In genomic region chr13:52809310-52809769, GRCh38 we compare ENCODE assay signal across 8 cellular contexts. TPM values are rescaled to one million over a fixed set of nuclear protein-coding genes. Genes with fewer than 3 reads are reported as not detected.
DNase-seq lines count a peak whose midpoint lies in the region; ATAC-seq and TF ChIP-seq lines count a peak whose summit lies in the region.

No MANE protein-coding gene starts in this region.

- H3K36me3 ChIP-seq in neural progenitor cell = no peaks in the 10 kb centered on the region

- DNase-seq in CMK (ENCODE audit: low read depth) (peak; percentile 86), GM19240 (ENCODE audit: insufficient read length, low spot score) (peak; percentile 85), NCI-H446 (lab: John Stamatoyannopoulos, UW) (peak; percentile 6 to 55), fibroblast of peridontal ligament (ENCODE audit: extremely low read depth) (peak; percentile 1), neural progenitor cell (ENCODE audit: low spot score) (peak; percentile 80), middle frontal gyrus (ENCODE audit: extremely low spot score, low spot score) (no peak)
- DNase-seq in activated CD4-positive, alpha-beta memory T cell treated with anti-CD3 and anti-CD28 coated beads for 36 hours = peak; percentile 68

- H4K20me1 ChIP-seq in neural progenitor cell (ENCODE audit: low read depth) = no peaks in the 10 kb centered on the region

- H3K4me2 ChIP-seq in neural progenitor cell = no peak overlapping the region

- no peak overlapping the region for H3K4me3 ChIP-seq in neural progenitor cell

- H3K27me3 ChIP-seq in neural progenitor cell = no peaks in the 10 kb centered on the region

- H3K79me2 ChIP-seq in neural progenitor cell (ENCODE audit: low read depth) = no peaks in the 10 kb centered on the region

- no peak overlapping the region for H3K9ac ChIP-seq in neural progenitor cell

- no peak overlapping the region for H3K4me3 Mint-ChIP-seq in activated CD4-positive, alpha-beta memory T cell treated with anti-CD3 and anti-CD28 coated beads for 36 hours
- no peak overlapping the region for H3K4me3 Mint-ChIP-seq in neural progenitor cell

- H3K9me3 ChIP-seq in neural progenitor cell (ENCODE audit: low read depth) = no peaks in the 10 kb centered on the region

- H3K27ac ChIP-seq in neural progenitor cell = no peak overlapping the region

- H3F3A ChIP-seq in neural progenitor cell (ENCODE audit: low read depth) = peaks cover 4% of the 10 kb centered on the region

- TF ChIP-seq CTCF in neural progenitor cell (IDR thresholded peaks at IDR 0.05) = peak; percentile 91

- CTCF ChIA-PET in activated CD4-positive, alpha-beta memory T cell treated with anti-CD3 and anti-CD28 coated beads for 36 hours (lab: Charles Lee) = interaction anchor here (0.5 to 1.8 kb wide), 10 partner anchors 42 to 200 kb away, joined by 3 to 14 read pairs (median 3); partner anchors contain the start of gene SUGT1

- H3K4me1 ChIP-seq in neural progenitor cell = peaks cover 10% of the 10 kb centered on the region

- no peaks in the 10 kb centered on the region for H3K36me3 Mint-ChIP-seq in activated CD4-positive, alpha-beta memory T cell treated with anti-CD3 and anti-CD28 coated beads for 36 hours
- no peaks in the 10 kb centered on the region for H3K36me3 Mint-ChIP-seq in neural progenitor cell

- no peak overlapping the region for H2AFZ ChIP-seq in neural progenitor cell (replicated peaks)

- H3K4me1 Mint-ChIP-seq in activated CD4-positive, alpha-beta memory T cell treated with anti-CD3 and anti-CD28 coated beads for 36 hours (ENCODE audit: low read depth) = peaks cover 4% of the 10 kb centered on the region
- H3K4me1 Mint-ChIP-seq in neural progenitor cell = no peaks in the 10 kb centered on the region

- H3K9me3 Mint-ChIP-seq in activated CD4-positive, alpha-beta memory T cell treated with anti-CD3 and anti-CD28 coated beads for 36 hours = no peaks in the 10 kb centered on the region
- H3K9me3 Mint-ChIP-seq in neural progenitor cell = peaks cover 4% of the 10 kb centered on the region

- intact Hi-C loops in activated CD4-positive, alpha-beta memory T cell treated with anti-CD3 and anti-CD28 coated beads for 36 hours (cut with micrococcal nuclease) = loop anchor here (2.0 to 10.0 kb wide), 2 partner anchors 145 to 195 kb away; no protein-coding TSS in a partner anchor

- H3K27me3 Mint-ChIP-seq in activated CD4-positive, alpha-beta memory T cell treated with anti-CD3 and anti-CD28 coated beads for 36 hours = peaks cover 15% of the 10 kb centered on the region
- H3K27me3 Mint-ChIP-seq in neural progenitor cell (ENCODE audit: insufficient read depth, low read depth) = peaks cover 4% of the 10 kb centered on the region

- ATAC-seq in HG03439 (IDR thresholded peaks at IDR 0.05; ENCODE audit: unreplicated experiment) = peak; percentile 74

- H3K27ac Mint-ChIP-seq in activated CD4-positive, alpha-beta memory T cell treated with anti-CD3 and anti-CD28 coated beads for 36 hours = no peak overlapping the region
- H3K27ac Mint-ChIP-seq in neural progenitor cell = no peak overlapping the region

- POLR2A ChIA-PET in activated CD4-positive, alpha-beta memory T cell treated with anti-CD3 and anti-CD28 coated beads for 36 hours (lab: Charles Lee) = no interaction called here

RNA-seq across cellular contexts. Expression of gene PCDH8, which starts 39.1 kb away (rescaled TPM):
- total RNA-seq in activated CD4-positive, alpha-beta memory T cell treated with anti-CD3 and anti-CD28 coated beads for 36 hours = not detected
- 0.52 and 1.1 TPM in 2 replicates for total RNA-seq in neural progenitor cell (ENCODE audit: low replicate concordance)
